In the genomic region with DNA sequence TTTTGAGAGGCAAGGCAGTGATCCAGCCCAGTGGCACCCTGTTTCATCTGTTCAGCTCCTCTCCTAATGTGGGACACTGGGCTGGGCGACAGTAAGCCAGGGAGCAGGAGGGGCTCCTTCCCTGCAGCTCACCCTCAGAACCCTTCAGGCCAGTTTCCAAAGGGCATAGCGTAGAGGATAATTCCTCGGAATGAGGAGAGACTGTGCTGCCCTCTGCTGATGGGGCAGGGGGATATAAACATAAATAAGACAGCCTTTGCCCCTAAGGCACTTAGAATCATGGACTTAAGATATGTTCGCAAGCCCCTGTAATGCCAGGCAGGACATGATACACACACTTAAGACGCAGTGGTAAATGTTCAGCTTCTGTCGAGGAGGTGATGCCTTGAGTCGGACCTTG, we compare ENCODE assay signal across 2 cellular contexts.
TF ChIP-seq lines count a peak whose summit lies in the region.

No MANE protein-coding gene starts in this region.

TF ChIP-seq in GM23338, 12 proteins besides CTCF, POLR2A, EP300 and RAD21 (continued from another document):
- TF ChIP-seq, protein P1, sequence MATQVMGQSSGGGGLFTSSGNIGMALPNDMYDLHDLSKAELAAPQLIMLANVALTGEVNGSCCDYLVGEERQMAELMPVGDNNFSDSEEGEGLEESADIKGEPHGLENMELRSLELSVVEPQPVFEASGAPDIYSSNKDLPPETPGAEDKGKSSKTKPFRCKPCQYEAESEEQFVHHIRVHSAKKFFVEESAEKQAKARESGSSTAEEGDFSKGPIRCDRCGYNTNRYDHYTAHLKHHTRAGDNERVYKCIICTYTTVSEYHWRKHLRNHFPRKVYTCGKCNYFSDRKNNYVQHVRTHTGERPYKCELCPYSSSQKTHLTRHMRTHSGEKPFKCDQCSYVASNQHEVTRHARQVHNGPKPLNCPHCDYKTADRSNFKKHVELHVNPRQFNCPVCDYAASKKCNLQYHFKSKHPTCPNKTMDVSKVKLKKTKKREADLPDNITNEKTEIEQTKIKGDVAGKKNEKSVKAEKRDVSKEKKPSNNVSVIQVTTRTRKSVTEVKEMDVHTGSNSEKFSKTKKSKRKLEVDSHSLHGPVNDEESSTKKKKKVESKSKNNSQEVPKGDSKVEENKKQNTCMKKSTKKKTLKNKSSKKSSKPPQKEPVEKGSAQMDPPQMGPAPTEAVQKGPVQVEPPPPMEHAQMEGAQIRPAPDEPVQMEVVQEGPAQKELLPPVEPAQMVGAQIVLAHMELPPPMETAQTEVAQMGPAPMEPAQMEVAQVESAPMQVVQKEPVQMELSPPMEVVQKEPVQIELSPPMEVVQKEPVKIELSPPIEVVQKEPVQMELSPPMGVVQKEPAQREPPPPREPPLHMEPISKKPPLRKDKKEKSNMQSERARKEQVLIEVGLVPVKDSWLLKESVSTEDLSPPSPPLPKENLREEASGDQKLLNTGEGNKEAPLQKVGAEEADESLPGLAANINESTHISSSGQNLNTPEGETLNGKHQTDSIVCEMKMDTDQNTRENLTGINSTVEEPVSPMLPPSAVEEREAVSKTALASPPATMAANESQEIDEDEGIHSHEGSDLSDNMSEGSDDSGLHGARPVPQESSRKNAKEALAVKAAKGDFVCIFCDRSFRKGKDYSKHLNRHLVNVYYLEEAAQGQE (IDR thresholded peaks at IDR 0.05; ENCODE audit: unreplicated experiment), result no peak
- TF ChIP-seq EZH2 (IDR thresholded peaks at IDR 0.05; ENCODE audit: low read depth, unreplicated experiment) (no peak), NANOG (IDR thresholded peaks at IDR 0.05; ENCODE audit: borderline replicate concordance) (no peak), EZH2phosphoT487 (IDR thresholded peaks at IDR 0.05; ENCODE audit: unreplicated experiment) (no peak), ZNF462 (CRISPR knock-in tag; IDR thresholded peaks at IDR 0.05) (no peak)
- TF ChIP-seq, protein P2, sequence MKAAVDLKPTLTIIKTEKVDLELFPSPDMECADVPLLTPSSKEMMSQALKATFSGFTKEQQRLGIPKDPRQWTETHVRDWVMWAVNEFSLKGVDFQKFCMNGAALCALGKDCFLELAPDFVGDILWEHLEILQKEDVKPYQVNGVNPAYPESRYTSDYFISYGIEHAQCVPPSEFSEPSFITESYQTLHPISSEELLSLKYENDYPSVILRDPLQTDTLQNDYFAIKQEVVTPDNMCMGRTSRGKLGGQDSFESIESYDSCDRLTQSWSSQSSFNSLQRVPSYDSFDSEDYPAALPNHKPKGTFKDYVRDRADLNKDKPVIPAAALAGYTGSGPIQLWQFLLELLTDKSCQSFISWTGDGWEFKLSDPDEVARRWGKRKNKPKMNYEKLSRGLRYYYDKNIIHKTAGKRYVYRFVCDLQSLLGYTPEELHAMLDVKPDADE (IDR thresholded peaks at IDR 0.05), result no peak

TF ChIP-seq in HCT116, 20 proteins besides CTCF, POLR2A, EP300 and RAD21:
- TF ChIP-seq, protein P1 (IDR thresholded peaks at IDR 0.05; ENCODE audit: low read depth), result no peak
- TF ChIP-seq EGR1 (IDR thresholded peaks at IDR 0.05; ENCODE audit: low read depth) (no peak), POLR2AphosphoS5 (IDR thresholded peaks at IDR 0.05; ENCODE audit: low read depth, low read length) (no peak), MAX (IDR thresholded peaks at IDR 0.05) (no peak), EZH2phosphoT487 (IDR thresholded peaks at IDR 0.05; ENCODE audit: borderline replicate concordance) (no peak), ATF3 (IDR thresholded peaks at IDR 0.05) (no peak), SRF (IDR thresholded peaks at IDR 0.05; ENCODE audit: low read depth) (no peak), SP1 (IDR thresholded peaks at IDR 0.05; ENCODE audit: low read depth) (no peak), FOSL1 (IDR thresholded peaks at IDR 0.05; ENCODE audit: low read depth) (no peak), CEBPB (IDR thresholded peaks at IDR 0.05; ENCODE audit: low read depth) (no peak), YY1 (IDR thresholded peaks at IDR 0.05; ENCODE audit: extremely low read depth, insufficient replicate concordance, low read depth, low read length) (no peak), ELF1 (IDR thresholded peaks at IDR 0.05; ENCODE audit: borderline replicate concordance, low read depth) (no peak), ZNF274 (IDR thresholded peaks at IDR 0.05; ENCODE audit: low read depth, low read length) (no peak), CBX3 (IDR thresholded peaks at IDR 0.05; ENCODE audit: low read depth) (no peak), EZH2 (IDR thresholded peaks at IDR 0.05) (no peak), ZFX (IDR thresholded peaks at IDR 0.05) (no peak)
